ENCODE assay signal across 8 cellular contexts in the genomic region with DNA sequence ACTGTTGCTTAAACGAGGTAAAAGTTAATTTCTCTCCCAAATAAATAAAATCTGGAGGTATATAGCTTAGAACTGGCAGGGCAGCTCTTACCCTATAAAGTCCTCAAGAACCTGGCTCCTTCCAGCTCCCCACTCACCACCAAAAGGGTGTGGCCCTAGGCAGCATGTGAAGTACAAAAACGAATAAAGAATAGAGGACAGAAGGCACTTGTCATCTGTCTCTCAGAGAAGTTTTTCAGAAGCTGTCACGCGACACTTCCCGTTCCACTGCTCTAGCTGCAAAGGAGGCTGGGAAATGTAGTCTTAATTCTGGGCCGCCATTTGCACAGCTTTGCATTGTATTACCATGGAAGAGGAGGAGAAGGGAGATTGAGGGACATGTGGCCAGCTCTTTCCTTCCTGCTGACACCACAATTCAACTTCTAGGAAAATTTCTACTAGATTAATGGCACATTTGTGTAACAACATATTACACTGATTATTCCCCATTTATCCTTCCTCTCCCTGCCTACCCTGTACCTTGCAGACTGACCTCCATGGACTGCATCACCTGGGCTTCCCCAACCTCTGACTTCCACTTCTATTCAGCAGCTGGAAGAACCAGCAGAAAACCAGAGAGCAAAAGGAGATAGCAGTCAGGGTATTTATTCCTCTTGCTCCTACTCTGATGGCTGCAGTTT.
DNase-seq lines count a peak whose midpoint lies in the region; ATAC-seq and TF ChIP-seq lines count a peak whose summit lies in the region.

No MANE protein-coding gene starts in this region.

- peak overlapping the region; percentile 41 for H3K4me3 ChIP-seq in astrocyte of the cerebellum (ENCODE audit: low read depth, low read length)

- DNase-seq in GM13977 (ENCODE audit: low spot score) (peak; percentile 65), NCI-H1105 treated with DMSO at 0.1 percent for 48 hours (lab: John Stamatoyannopoulos, UW) (peak; percentile 85), T-helper 2 cell (peak; percentile 14 to 94 (median 54)), astrocyte of the cerebellum (ENCODE audit: low read depth) (peak; percentile 26), iPS DF 4.7 (ENCODE audit: extremely low read depth, low spot score) (peak; percentile 25), amniotic stem cell (lab: John Stamatoyannopoulos, UW) (no peak)
- DNase-seq in stimulated activated CD4-positive, alpha-beta T cell treated with anti-CD3 and anti-CD28 coated beads, Interleukin-12 subunit alpha, Interleukin-12 subunit beta, amount 100 ng/mL, for 24 hours (ENCODE audit: low read depth in 2 of 2), result peak; percentile 31 to 51

- peak; percentile 99 for ATAC-seq in HG02759 (IDR thresholded peaks at IDR 0.05; ENCODE audit: unreplicated experiment)

- in situ Hi-C loops in GM13977 (cut with MboI; ENCODE audit: low pct_unique_long_range_greater_than_20kb, low sequenced_read_pairs, unreplicated experiment) (no loop called here), astrocyte of the cerebellum (cut with HindIII; ENCODE audit: low sequenced_read_pairs) (no loop called here)

- TF ChIP-seq CTCF in GM13977 (IDR thresholded peaks at IDR 0.05; ENCODE audit: extremely low read depth, insufficient read depth, missing control alignments) (no peak), astrocyte of the cerebellum (IDR thresholded peaks at IDR 0.05; ENCODE audit: low read depth, low read length, missing control alignments) (no peak)
